Comparison of ENCODE assay signal across 1 cellular context in the genomic region with DNA sequence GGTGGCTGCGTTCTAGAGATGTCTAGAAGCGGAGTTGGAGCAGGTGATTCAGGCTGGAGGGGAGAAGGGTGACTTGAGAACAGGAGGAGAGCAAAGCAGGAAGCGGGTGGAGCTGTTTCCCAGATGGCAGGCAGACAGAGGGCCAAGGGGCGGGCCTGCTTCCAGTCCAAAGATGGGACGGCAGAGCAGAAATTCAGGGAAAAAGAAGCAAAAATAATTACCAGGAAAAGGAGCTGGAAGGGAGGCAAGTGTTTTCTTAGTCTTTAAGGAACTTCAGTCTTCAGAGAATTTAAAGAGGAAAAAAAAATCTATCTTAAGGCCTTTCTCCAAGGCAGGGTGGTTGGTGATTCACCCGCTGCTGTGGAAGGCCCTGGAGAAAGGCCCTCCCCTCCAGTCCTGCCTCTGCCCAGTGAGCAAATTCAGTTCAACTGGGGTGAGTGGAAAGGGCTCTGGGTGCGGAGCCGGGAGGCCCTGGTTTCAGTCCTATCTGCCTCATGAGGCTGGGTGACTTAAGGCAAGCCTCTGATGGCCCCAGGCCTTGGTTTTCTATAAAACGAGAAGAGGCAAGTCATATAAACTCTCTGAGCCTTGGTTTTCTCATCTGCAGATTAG.
TF ChIP-seq lines count a peak whose summit lies in the region.

No MANE protein-coding gene starts in this region.

TF ChIP-seq in K562, 482 proteins besides CTCF, POLR2A, EP300 and RAD21 (continued from another document and continues in another):
- TF ChIP-seq PRDM10 (IDR thresholded peaks at IDR 0.05; ENCODE audit: partially characterized antibody) (peak; percentile 43), VEZF1 (CRISPR knock-in tag; IDR thresholded peaks at IDR 0.05) (peak; percentile 24; the same call in 1 of the 2 replicates), OTX1 (CRISPR knock-in tag; IDR thresholded peaks at IDR 0.05) (peak; percentile 30; the same call in 1 of the 2 replicates), GATAD2A (IDR thresholded peaks at IDR 0.05) (no peak), MEF2D (tag; conservative IDR thresholded peaks at IDR 0.05; ENCODE audit: low read depth) (no peak), FOSL1 (tag; conservative IDR thresholded peaks at IDR 0.05) (peak; percentile 45), STAG1 (CRISPR knock-in tag; IDR thresholded peaks at IDR 0.05; ENCODE audit: borderline replicate concordance) (no peak), ZFX (CRISPR knock-in tag; IDR thresholded peaks at IDR 0.05) (peak; percentile 52), ZNF175 (CRISPR knock-in tag; IDR thresholded peaks at IDR 0.05; ENCODE audit: low read depth) (no peak), ZNF699 (CRISPR knock-in tag; IDR thresholded peaks at IDR 0.05; ENCODE audit: insufficient replicate concordance) (no peak), ESRRB (CRISPR knock-in tag; IDR thresholded peaks at IDR 0.05; ENCODE audit: borderline replicate concordance) (no peak), ZNF592 (IDR thresholded peaks at IDR 0.05) (peak; percentile 27), ELK1 (CRISPR knock-in tag; IDR thresholded peaks at IDR 0.05) (no peak), RBFOX2 (IDR thresholded peaks at IDR 0.05; ENCODE audit: low read depth, low read length) (no peak), CREB5 (CRISPR knock-in tag; IDR thresholded peaks at IDR 0.05) (no peak), KLF13 (tag; IDR thresholded peaks at IDR 0.05; ENCODE audit: borderline replicate concordance, low read depth) (no peak), ZNF134 (CRISPR knock-in tag; conservative IDR thresholded peaks at IDR 0.05) (peak; percentile 63; the same call in 1 of the 2 replicates), THRB (CRISPR knock-in tag; conservative IDR thresholded peaks at IDR 0.05) (peak; percentile 49; the same call in 1 of the 2 replicates), PHTF2 (CRISPR knock-in tag; IDR thresholded peaks at IDR 0.05) (no peak), HMG20B (CRISPR knock-in tag; IDR thresholded peaks at IDR 0.05) (no peak), BRF2 (IDR thresholded peaks at IDR 0.05; ENCODE audit: borderline replicate concordance, insufficient read depth, insufficient read length) (no peak), HDGF (IDR thresholded peaks at IDR 0.05) (no peak), ZNF354B (CRISPR knock-in tag; IDR thresholded peaks at IDR 0.05) (no peak), ZNF57 (CRISPR knock-in tag; IDR thresholded peaks at IDR 0.05) (no peak)
- TF ChIP-seq, protein P1, sequence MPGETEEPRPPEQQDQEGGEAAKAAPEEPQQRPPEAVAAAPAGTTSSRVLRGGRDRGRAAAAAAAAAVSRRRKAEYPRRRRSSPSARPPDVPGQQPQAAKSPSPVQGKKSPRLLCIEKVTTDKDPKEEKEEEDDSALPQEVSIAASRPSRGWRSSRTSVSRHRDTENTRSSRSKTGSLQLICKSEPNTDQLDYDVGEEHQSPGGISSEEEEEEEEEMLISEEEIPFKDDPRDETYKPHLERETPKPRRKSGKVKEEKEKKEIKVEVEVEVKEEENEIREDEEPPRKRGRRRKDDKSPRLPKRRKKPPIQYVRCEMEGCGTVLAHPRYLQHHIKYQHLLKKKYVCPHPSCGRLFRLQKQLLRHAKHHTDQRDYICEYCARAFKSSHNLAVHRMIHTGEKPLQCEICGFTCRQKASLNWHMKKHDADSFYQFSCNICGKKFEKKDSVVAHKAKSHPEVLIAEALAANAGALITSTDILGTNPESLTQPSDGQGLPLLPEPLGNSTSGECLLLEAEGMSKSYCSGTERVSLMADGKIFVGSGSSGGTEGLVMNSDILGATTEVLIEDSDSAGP (CRISPR knock-in tag; IDR thresholded peaks at IDR 0.05), result no peak
- TF ChIP-seq, protein P2, sequence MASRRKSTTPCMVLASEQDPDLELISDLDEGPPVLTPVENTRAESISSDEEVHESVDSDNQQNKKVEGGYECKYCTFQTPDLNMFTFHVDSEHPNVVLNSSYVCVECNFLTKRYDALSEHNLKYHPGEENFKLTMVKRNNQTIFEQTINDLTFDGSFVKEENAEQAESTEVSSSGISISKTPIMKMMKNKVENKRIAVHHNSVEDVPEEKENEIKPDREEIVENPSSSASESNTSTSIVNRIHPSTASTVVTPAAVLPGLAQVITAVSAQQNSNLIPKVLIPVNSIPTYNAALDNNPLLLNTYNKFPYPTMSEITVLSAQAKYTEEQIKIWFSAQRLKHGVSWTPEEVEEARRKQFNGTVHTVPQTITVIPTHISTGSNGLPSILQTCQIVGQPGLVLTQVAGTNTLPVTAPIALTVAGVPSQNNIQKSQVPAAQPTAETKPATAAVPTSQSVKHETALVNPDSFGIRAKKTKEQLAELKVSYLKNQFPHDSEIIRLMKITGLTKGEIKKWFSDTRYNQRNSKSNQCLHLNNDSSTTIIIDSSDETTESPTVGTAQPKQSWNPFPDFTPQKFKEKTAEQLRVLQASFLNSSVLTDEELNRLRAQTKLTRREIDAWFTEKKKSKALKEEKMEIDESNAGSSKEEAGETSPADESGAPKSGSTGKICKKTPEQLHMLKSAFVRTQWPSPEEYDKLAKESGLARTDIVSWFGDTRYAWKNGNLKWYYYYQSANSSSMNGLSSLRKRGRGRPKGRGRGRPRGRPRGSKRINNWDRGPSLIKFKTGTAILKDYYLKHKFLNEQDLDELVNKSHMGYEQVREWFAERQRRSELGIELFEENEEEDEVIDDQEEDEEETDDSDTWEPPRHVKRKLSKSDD (conservative IDR thresholded peaks at IDR 0.05; ENCODE audit: low read length), result no peak
- TF ChIP-seq, protein P3, sequence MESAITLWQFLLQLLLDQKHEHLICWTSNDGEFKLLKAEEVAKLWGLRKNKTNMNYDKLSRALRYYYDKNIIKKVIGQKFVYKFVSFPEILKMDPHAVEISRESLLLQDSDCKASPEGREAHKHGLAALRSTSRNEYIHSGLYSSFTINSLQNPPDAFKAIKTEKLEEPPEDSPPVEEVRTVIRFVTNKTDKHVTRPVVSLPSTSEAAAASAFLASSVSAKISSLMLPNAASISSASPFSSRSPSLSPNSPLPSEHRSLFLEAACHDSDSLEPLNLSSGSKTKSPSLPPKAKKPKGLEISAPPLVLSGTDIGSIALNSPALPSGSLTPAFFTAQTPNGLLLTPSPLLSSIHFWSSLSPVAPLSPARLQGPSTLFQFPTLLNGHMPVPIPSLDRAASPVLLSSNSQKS (CRISPR knock-in tag; IDR thresholded peaks at IDR 0.05), result no peak
